ENCODE assay signal across 26 cellular contexts in the genomic region with DNA sequence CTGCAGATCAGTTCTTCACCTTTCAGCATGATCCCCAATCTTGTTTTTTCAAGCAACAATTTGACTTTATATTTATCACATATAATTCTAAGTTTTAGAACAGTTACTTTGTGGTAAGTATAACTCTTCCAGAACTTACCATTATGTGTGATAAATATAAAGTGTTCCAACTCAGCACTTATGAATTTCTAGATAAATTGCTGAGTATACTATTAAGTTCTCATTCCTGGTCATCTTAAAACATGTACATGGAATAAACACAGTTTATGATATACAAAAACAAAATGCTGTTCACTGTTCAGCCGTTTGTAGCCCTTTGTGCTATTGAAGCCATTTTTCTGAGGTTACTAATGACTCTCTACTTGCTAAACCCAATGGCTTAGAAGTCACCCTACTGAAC. TPM values are rescaled to one million over a fixed set of nuclear protein-coding genes. Genes with fewer than 3 reads are reported as not detected.
DNase-seq lines count a peak whose midpoint lies in the region; ATAC-seq, FAIRE-seq and TF ChIP-seq lines count a peak whose summit lies in the region.
"Had no signal": no experiment of that assay in that cellular context is flagged by ENCODE, and none has a peak within 500 bp of the region (broad histone marks: within the 10 kb centered on the region; RNA-seq: fewer than 3 reads in every experiment).

No MANE protein-coding gene starts in this region.

- no peaks in the 10 kb centered on the region for H3K36me3 ChIP-seq in HepG2 (replicated peaks in 1 of 2; ENCODE audit: control insufficient read depth in 1 of 2, insufficient read depth in 2 of 2, low read length in 2 of 2)
- H3K36me3 ChIP-seq in right lobe of liver: no peaks in the 10 kb centered on the region
- H3K36me3 ChIP-seq in IMR-90 (ENCODE audit: control insufficient read depth, insufficient read depth, low read length): no peaks in the 10 kb centered on the region
- H3K36me3 ChIP-seq in OCI-LY7 (ENCODE audit: insufficient read depth, low read length): no peaks in the 10 kb centered on the region
- H3K36me3 ChIP-seq: BE2C, BLaER1 had no signal

- DNase-seq in HepG2 (ENCODE audit: low spot score) (no peak), right lobe of liver (no peak), IMR-90 (no peak), OCI-LY7 (ENCODE audit: low spot score) (no peak), NCI-H748 treated with DMSO at 0.1 percent for 48 hours (lab: John Stamatoyannopoulos, UW) (no peak), NCI-H1048 (lab: John Stamatoyannopoulos, UW) (no peak)
- DNase-seq in activated naive CD4-positive, alpha-beta T cell treated with anti-CD3 and anti-CD28 coated beads, Interleukin-2, amount 50 U/mL, for 16 hours: no peak
- DNase-seq: ACHN; BE2C; C1 segment of cervical spinal cord; CD4-positive, alpha-beta memory T cell; CD4-positive, CD25-positive, alpha-beta regulatory T cell; CD8-positive, alpha-beta memory T cell; COR-L47; DMS 273 treated with DMSO at 0.1 percent for 48 hours; DMS153; DMS53; DMS79; DND-41; EL; GDM1 had no signal

- H4K5ac ChIP-seq in IMR-90 (ENCODE audit: low read depth, low read length): no peak overlapping the region

- H3K27ac ChIP-seq in HepG2 (ENCODE audit: extremely low read length, insufficient read depth, low read length): no peak overlapping the region
- no peak overlapping the region for H3K27ac ChIP-seq in right lobe of liver
- no peak overlapping the region for H3K27ac ChIP-seq in IMR-90 (ENCODE audit: insufficient read depth, low read length)
- H3K27ac ChIP-seq in OCI-LY7 (ENCODE audit: low read depth, low read length, poor library complexity, severe bottlenecking): no peak overlapping the region
- H3K27ac ChIP-seq: 22Rv1, BLaER1 had no signal

- dilution Hi-C loops in IMR-90 (cut with HindIII; ENCODE audit: low sequenced_read_pairs, unreplicated experiment): no loop called here

- TF ChIP-seq EP300 in HepG2 (IDR thresholded peaks at IDR 0.05; ENCODE audit: low read depth in 2 of 2, low read length in 2 of 2) (no peak), HepG2 (CRISPR knock-in tag; IDR thresholded peaks at IDR 0.05; ENCODE audit: borderline replicate concordance) (no peak)

- H3K9me1 ChIP-seq in IMR-90 (ENCODE audit: insufficient read depth, low read length): no peaks in the 10 kb centered on the region; the same call in 1 of the 2 replicates

- intact Hi-C loops in HepG2 (cut with micrococcal nuclease; ENCODE audit: unreplicated experiment): no loop called here
- intact Hi-C loops in right lobe of liver (cut with DNase I): no loop called here
- intact Hi-C loops in IMR-90 (cut with micrococcal nuclease): no loop called here
- intact Hi-C loops in OCI-LY7 (cut with micrococcal nuclease; ENCODE audit: unreplicated experiment): no loop called here

- H3K27me3 ChIP-seq in HepG2 (ENCODE audit: control insufficient read depth in 1 of 2, insufficient read depth in 2 of 2, low read length in 2 of 2): no peaks in the 10 kb centered on the region; a peak in 1 of 5 replicates
- H3K27me3 ChIP-seq in right lobe of liver: no peaks in the 10 kb centered on the region
- H3K27me3 ChIP-seq in IMR-90 (ENCODE audit: control insufficient read depth, insufficient read depth, low read length): no peaks in the 10 kb centered on the region
- H3K27me3 ChIP-seq: BE2C, BLaER1 had no signal

- no peak overlapping the region for H3K18ac ChIP-seq in IMR-90 (ENCODE audit: low read depth, low read length)

- H2BK5ac ChIP-seq in IMR-90 (ENCODE audit: low read depth, low read length, poor library complexity, severe bottlenecking): no peak overlapping the region

- H4K91ac ChIP-seq in IMR-90 (ENCODE audit: insufficient read depth, low read depth, low read length): no peak overlapping the region

- H2BK15ac ChIP-seq in IMR-90 (ENCODE audit: low read depth, low read length): no peak overlapping the region

- H3K56ac ChIP-seq in IMR-90 (ENCODE audit: extremely low read depth, insufficient read depth, low read length): no peak overlapping the region

- H3K4me2 ChIP-seq in HepG2 (ENCODE audit: low read depth, low read length): no peak overlapping the region
- H3K4me2 ChIP-seq in IMR-90 (ENCODE audit: low read depth, low read length): no peak overlapping the region
- H3K4me2 ChIP-seq in OCI-LY7 (ENCODE audit: low read length): peak overlapping the region; percentile 25; the same call in 1 of the 2 replicates
- H3K4me2 ChIP-seq: BLaER1 had no signal

- ATAC-seq in HepG2 (no peak), right lobe of liver (no peak), IMR-90 (ENCODE audit: low read depth) (no peak)
- ATAC-seq: GM12878 had no signal

- H3K79me2 ChIP-seq in HepG2 (ENCODE audit: insufficient read depth, low read length) (no peaks in the 10 kb centered on the region), OCI-LY7 (ENCODE audit: insufficient read depth, low read depth, low read length) (no peaks in the 10 kb centered on the region)

- H2BK20ac ChIP-seq in IMR-90 (ENCODE audit: low read depth, low read length): no peak overlapping the region

- H3K79me1 ChIP-seq in IMR-90 (ENCODE audit: low read depth in 1 of 2, low read length in 2 of 2): no peaks in the 10 kb centered on the region

- no peaks in the 10 kb centered on the region for H3K9me2 ChIP-seq in OCI-LY7 (ENCODE audit: insufficient read depth, low read length)

- BruUV-seq in HepG2 (replicated peaks; lab: Mats Ljungman, UMichigan): no TSS peak
- BruUV-seq in IMR-90 (replicated peaks; lab: Mats Ljungman, UMichigan): no TSS peak
- BruUV-seq in OCI-LY7 (replicated peaks; lab: Mats Ljungman, UMichigan): no TSS peak

- no peak overlapping the region for H2AFZ ChIP-seq in HepG2 (ENCODE audit: low read length)
- no peak overlapping the region for H2AFZ ChIP-seq in IMR-90 (replicated peaks; ENCODE audit: low read length, poor library complexity)
- H2AFZ ChIP-seq in OCI-LY7 (ENCODE audit: low read length): peak overlapping the region; percentile 67; the same call in 1 of the 2 replicates

- peaks cover 14% of the 10 kb centered on the region for H3K4me1 ChIP-seq in HepG2 (ENCODE audit: insufficient read depth, low read length)
- H3K4me1 ChIP-seq in right lobe of liver: no peaks in the 10 kb centered on the region
- H3K4me1 ChIP-seq in IMR-90 (ENCODE audit: control insufficient read depth, insufficient read depth, low read length): no peaks in the 10 kb centered on the region; the same call in 1 of the 2 replicates
- peaks cover 12% of the 10 kb centered on the region for H3K4me1 ChIP-seq in OCI-LY7 (ENCODE audit: insufficient read depth, low read length, poor library complexity, severe bottlenecking)

- no peak overlapping the region for H3K14ac ChIP-seq in IMR-90 (replicated peaks; ENCODE audit: low read depth, low read length)

- no peaks in the 10 kb centered on the region for H4K20me1 ChIP-seq in HepG2 (ENCODE audit: insufficient read depth, low read length)
- no peaks in the 10 kb centered on the region for H4K20me1 ChIP-seq in IMR-90 (ENCODE audit: insufficient read depth, low read length)
- no peaks in the 10 kb centered on the region for H4K20me1 ChIP-seq in OCI-LY7 (ENCODE audit: insufficient read depth, low read length)
- H4K20me1 ChIP-seq: BLaER1 had no signal

- H4K8ac ChIP-seq in IMR-90 (ENCODE audit: low read depth in 2 of 2, low read length in 2 of 2): no peak overlapping the region

- POLR2A ChIA-PET in HepG2 (lab: Yijun Ruan, JAX) (no interaction called here), IMR-90 (lab: Charles Lee; ENCODE audit: unreplicated experiment) (no interaction called here), OCI-LY7 (lab: Charles Lee) (interaction anchor here (0.5 to 0.7 kb wide), 2 partner anchors 201 to 536 kb away, joined by 3 to 4 read pairs; no protein-coding TSS in a partner anchor)

- H3K9ac ChIP-seq in HepG2 (ENCODE audit: insufficient read depth, low read depth, low read length) (no peak overlapping the region), IMR-90 (ENCODE audit: low read depth, low read length) (no peak overlapping the region)
- H3K9ac ChIP-seq: BLaER1 had no signal

- no peak for TF ChIP-seq RAD21 in HepG2 (CRISPR knock-in tag; IDR thresholded peaks at IDR 0.05)
- no peak for TF ChIP-seq RAD21 in IMR-90 (IDR thresholded peaks at IDR 0.05; ENCODE audit: low read length)

- no peaks in the 10 kb centered on the region for H3K9me3 ChIP-seq in HepG2 (ENCODE audit: low read length)
- no peaks in the 10 kb centered on the region for H3K9me3 ChIP-seq in right lobe of liver
- H3K9me3 ChIP-seq in IMR-90 (ENCODE audit: control insufficient read depth, insufficient read depth, low read length): no peaks in the 10 kb centered on the region
- H3K9me3 ChIP-seq in OCI-LY7 (ENCODE audit: low read length): no peaks in the 10 kb centered on the region
- H3K9me3 ChIP-seq: BE2C, BLaER1 had no signal

- no peak overlapping the region for H2BK120ac ChIP-seq in IMR-90 (ENCODE audit: low read depth, low read length)

- H2AK5ac ChIP-seq in IMR-90 (ENCODE audit: low read depth, low read length): no peak overlapping the region

- no peak overlapping the region for H3K23ac ChIP-seq in IMR-90 (ENCODE audit: low read depth, low read length)

- TF ChIP-seq POLR2A in HepG2 (IDR thresholded peaks at IDR 0.05; ENCODE audit: insufficient read depth in 1 of 2, low read depth in 2 of 2, low read length in 2 of 2): no peak
- TF ChIP-seq POLR2A in right lobe of liver (IDR thresholded peaks at IDR 0.05): no peak
- no peak for TF ChIP-seq POLR2A in IMR-90 (IDR thresholded peaks at IDR 0.05; ENCODE audit: low read depth, low read length)

- TF ChIP-seq CTCF in HepG2 (CRISPR knock-in tag; IDR thresholded peaks at IDR 0.05) (no peak), right lobe of liver (IDR thresholded peaks at IDR 0.05) (no peak), IMR-90 (conservative IDR thresholded peaks at IDR 0.05; ENCODE audit: low read depth, low read length) (no peak), OCI-LY7 (conservative IDR thresholded peaks at IDR 0.05; ENCODE audit: low read length) (no peak)

- H3K4me3 ChIP-seq in HepG2 (replicated peaks in 1 of 3; ENCODE audit: insufficient read depth in 1 of 3, low read depth in 2 of 3, low read length in 3 of 3) (no peak overlapping the region), right lobe of liver (no peak overlapping the region), IMR-90 (ENCODE audit: insufficient read depth, low read depth, low read length) (no peak overlapping the region), OCI-LY7 (ENCODE audit: low read depth, low read length, poor library complexity, severe bottlenecking) (peak overlapping the region; percentile 20)
- H3K4me3 ChIP-seq: BLaER1, GM12878 had no signal

- H2AK9ac ChIP-seq in IMR-90 (replicated peaks; ENCODE audit: low read depth, low read length, poor library complexity): no peak overlapping the region

- no peak overlapping the region for H3K4ac ChIP-seq in IMR-90 (ENCODE audit: low read depth, low read length)

- WGBS in HepG2 (ENCODE audit: low lambda C conversion rate): 0% methylated on average over 1 of the region's 1 CpG
- 50% methylated on average over 1 of the region's 1 CpG for WGBS in right lobe of liver (ENCODE audit: insufficient coverage, low coverage, low lambda C conversion rate, missing lambda C conversion rate)
- WGBS in IMR-90 (ENCODE audit: extremely low coverage in 2 of 2, insufficient read length in 1 of 2), 2 experiments: 75% methylated on average over 1 of the region's 1 CpG; no CpG with 5 or more reads in 1 of the 2 experiments

- CTCF ChIA-PET in HepG2 (lab: Yijun Ruan, JAX; ENCODE audit: low intra/inter-chr PET ratio, low total read pairs) (no interaction called here), IMR-90 (lab: Yijun Ruan, JAX) (no interaction called here), OCI-LY7 (lab: Charles Lee; ENCODE audit: unreplicated experiment) (no interaction called here)

- no peak for FAIRE-seq in HepG2 (lab: Jason Lieb, UNC)
- FAIRE-seq: GM12878, GM12892, GM18507 had no signal

- in situ Hi-C loops in HepG2 (cut with HindIII; ENCODE audit: extremely low pct_ligation_motif_present, low pct_unique_long_range_greater_than_20kb): no loop called here
- in situ Hi-C loops in IMR-90 (cut with MboI; ENCODE audit: low sequenced_read_pairs): loop anchor here (5.0 to 10.0 kb wide), 2 partner anchors 89 to 228 kb away; no protein-coding TSS in a partner anchor

RNA-seq across cellular contexts. Expression of gene XPR1, which starts 5.1 kb away (rescaled TPM):
- total RNA-seq in HepG2 (2016; rRNA removed; fragmentation: Illumina TruSeq; extraction: Trizol): 23.6 and 24.2 TPM in 2 replicates
- total RNA-seq in HepG2 (2016; cell fraction: cytosol; rRNA removed; fragmentation: Illumina TruSeq; extraction: Trizol; ENCODE audit: low read depth): 8.5 and 8.7 TPM in 2 replicates
- 22.0 and 24.6 TPM in 2 replicates for total RNA-seq in HepG2 (2016; cell fraction: insoluble cytoplasmic fraction; rRNA removed; fragmentation: Illumina TruSeq; extraction: Trizol)
- total RNA-seq in HepG2 (2016; cell fraction: membrane; rRNA removed; fragmentation: Illumina TruSeq; extraction: Trizol): 19.5 and 20.9 TPM in 2 replicates
- total RNA-seq in HepG2 (2016; cell fraction: nucleus; rRNA removed; fragmentation: Illumina TruSeq; extraction: Trizol): 25.0 and 27.4 TPM in 2 replicates
- polyA plus RNA-seq in HepG2 (2011; rRNA removed): 14.8 and 22.3 TPM in 2 replicates
- 8.3 and 15.5 TPM in 2 replicates for polyA plus RNA-seq in HepG2 (2011; cell fraction: cytosol; rRNA removed)
- polyA plus RNA-seq in HepG2 (2011; cell fraction: nucleus; rRNA removed): 3.2 and 4.7 TPM in 2 replicates
- 13.5 and 14.3 TPM in 2 replicates for polyA plus RNA-seq in HepG2 (2012)
- 2.4 and 2.7 TPM in 2 replicates for polyA plus RNA-seq in HepG2 (2016; cell fraction: cytosol; fragmentation: Illumina TruSeq; extraction: Trizol; ENCODE audit: low read depth)
- 19.9 and 21.2 TPM in 2 replicates for polyA plus RNA-seq in HepG2 (2016; cell fraction: insoluble cytoplasmic fraction; fragmentation: Illumina TruSeq; extraction: Trizol; ENCODE audit: low read depth)
- 10.1 and 10.3 TPM in 2 replicates for polyA plus RNA-seq in HepG2 (2016; cell fraction: membrane; fragmentation: Illumina TruSeq; extraction: Trizol; ENCODE audit: low read depth)
- 23.7 and 24.4 TPM in 2 replicates for polyA plus RNA-seq in HepG2 (2016; cell fraction: nucleus; fragmentation: Illumina TruSeq; extraction: Trizol; ENCODE audit: insufficient read depth, low read depth)
- polyA minus RNA-seq in HepG2 (2011; rRNA and poly(A)+ RNA removed; ENCODE audit: low replicate concordance): 26.4 and 36.0 TPM in 2 replicates
- polyA minus RNA-seq in HepG2 (2011; cell fraction: cytosol; rRNA and poly(A)+ RNA removed): 25.1 and 26.4 TPM in 2 replicates
- 20.7 and 27.1 TPM in 2 replicates for polyA minus RNA-seq in HepG2 (2011; cell fraction: nucleus; rRNA and poly(A)+ RNA removed)
- total RNA-seq in right lobe of liver: 10 to 100 TPM in 1 of 6 experiments, 1 to 10 TPM in 5; 5.9 to 10.0 (median 9.0) TPM
- total RNA-seq in IMR-90 (2012; rRNA removed): 25.1 and 25.3 TPM in 2 replicates
- 10.8 and 11.8 TPM in 2 replicates for polyA plus RNA-seq in IMR-90 (2012; rRNA removed)
- 2.6 and 4.2 TPM in 2 replicates for polyA plus RNA-seq in IMR-90 (2012; cell fraction: cytosol; rRNA removed)
- polyA plus RNA-seq in IMR-90 (2012; cell fraction: nucleus; rRNA removed; ENCODE audit: low replicate concordance): 0.82 and 6.8 TPM in 2 replicates
- 8.6 and 9.0 TPM in 2 replicates for total RNA-seq in OCI-LY7 (2014; rRNA removed; shearing (Covaris generic))
- 17.2 and 18.2 TPM in 2 replicates for total RNA-seq in OCI-LY7 (2022)
